1 cellular context compared by ENCODE assay signal in genomic region chr1:112790920-112791722, GRCh38.
A peak's percentile ranks its signal among the peaks of the same experiment; 100 is the strongest.
TF ChIP-seq lines count a peak whose summit lies in the region.

No MANE protein-coding gene starts in this region.

TF ChIP-seq in SK-N-SH treated with all-trans-retinoic acid at 6 μM for 48 hours, 23 proteins besides CTCF, POLR2A, EP300 and RAD21 (continued from another document):
- TF ChIP-seq ESRRG (CRISPR knock-in tag; IDR thresholded peaks at IDR 0.05), result no peak
- TF ChIP-seq TOX (CRISPR knock-in tag; IDR thresholded peaks at IDR 0.05; ENCODE audit: borderline replicate concordance), result no peak
- TF ChIP-seq ZNF565 (CRISPR knock-in tag; conservative IDR thresholded peaks at IDR 0.05; ENCODE audit: low read depth), result no peak
- peak; percentile 58; the same call in 1 of the 2 replicates for TF ChIP-seq SNAI2 (CRISPR knock-in tag; IDR thresholded peaks at IDR 0.05)
- 0 out of 2 replicates have a peak, but pooled peaks have one; percentile 8 for TF ChIP-seq ZNF8 (CRISPR knock-in tag; IDR thresholded peaks at IDR 0.05)
- TF ChIP-seq RARB (CRISPR knock-in tag; IDR thresholded peaks at IDR 0.05), result no peak
- TF ChIP-seq ZFP3 (CRISPR knock-in tag; IDR thresholded peaks at IDR 0.05), result no peak
- peak; percentile 95 for TF ChIP-seq GLIS3 (CRISPR knock-in tag; IDR thresholded peaks at IDR 0.05)
- peak; percentile 72 for TF ChIP-seq ZC3H10 (CRISPR knock-in tag; IDR thresholded peaks at IDR 0.05)
- peak; percentile 77; the same call in 1 of the 2 replicates for TF ChIP-seq CREB5 (CRISPR knock-in tag; IDR thresholded peaks at IDR 0.05; ENCODE audit: low read depth)
- TF ChIP-seq TCF4 (CRISPR knock-in tag; IDR thresholded peaks at IDR 0.05; ENCODE audit: borderline replicate concordance), result peak; percentile 95
- TF ChIP-seq ISL1 (CRISPR knock-in tag; IDR thresholded peaks at IDR 0.05), result peak; percentile 92
- TF ChIP-seq PATZ1 (CRISPR knock-in tag; IDR thresholded peaks at IDR 0.05; ENCODE audit: borderline replicate concordance), result peak; percentile 90
